33 cellular contexts compared by ENCODE assay signal in genomic region chr5:176664886-176665285, GRCh38. TPM values are rescaled to one million over a fixed set of nuclear protein-coding genes. Genes with fewer than 3 reads are reported as not detected.
"Had no signal": no experiment of that assay in that cellular context is flagged by ENCODE, and none has a peak within 500 bp of the region (broad histone marks: within the 10 kb centered on the region; RNA-seq: fewer than 3 reads in every experiment).

No MANE protein-coding gene starts in this region.

- H3K27ac ChIP-seq: breast epithelium, epithelial cell of prostate, esophagus squamous epithelium, hepatocyte, neutrophil, ovary, sigmoid colon, thoracic aorta, uterus, VCaP had no signal

- H3K4me1 ChIP-seq: breast epithelium, uterus had no signal

- H3K4me3 ChIP-seq: breast epithelium, esophagus squamous epithelium, hepatocyte, lung, ovary, sigmoid colon, thoracic aorta, uterus had no signal

- H3K36me3 ChIP-seq: breast epithelium, esophagus squamous epithelium, neutrophil, ovary, sigmoid colon, thoracic aorta, uterus had no signal

- DNase-seq: activated CD4-positive, alpha-beta memory T cell treated with anti-CD3 and anti-CD28 coated beads, Interleukin-2, amount 10 ng/mL, durations not matched to agents 7 days and 5 days; activated CD4-positive, alpha-beta T cell treated with anti-CD3 and anti-CD28 coated beads, Interleukin-2, amount 10 ng/mL, durations not matched to agents 24 days and 14 days; activated CD4-positive, CD25-positive, alpha-beta regulatory T cell treated with anti-CD3 and anti-CD28 coated beads, Interleukin-2, amount 50 U/mL, for 72 hours; activated naive CD8-positive, alpha-beta T cell treated with anti-CD3 and anti-CD28 coated beads, Interleukin-2, amount 50 U/mL, for 24 hours; activated T-cell treated with anti-CD3 and anti-CD28 coated beads, Interleukin-2, amount 50 U/mL, for 4 hours; central memory CD4-positive, alpha-beta T cell; esophagus squamous epithelium; foreskin melanocyte; mesendoderm; natural killer cell; ovary; sigmoid colon; small intestine; stimulated activated CD4-positive, alpha-beta T cell treated with anti-CD3 and anti-CD28 coated beads, Interleukin-4, amount 100 ng/mL, for 24 hours; T-helper 9 cell; uterus had no signal

- ATAC-seq: activated naive CD8-positive, alpha-beta T cell treated with anti-CD3 and anti-CD28 coated beads, Interleukin-2, amount 50 U/mL, for 24 hours; activated T-cell treated with anti-CD3 and anti-CD28 coated beads, Interleukin-2, amount 50 U/mL, for 4 hours; natural killer cell; stimulated activated effector memory CD8-positive, alpha-beta T cell treated with anti-CD3 and anti-CD28 coated beads, Interleukin-12 subunit alpha, Interleukin-12 subunit beta, amount 100 ng/mL, for 72 hours had no signal

- FAIRE-seq: keratinocyte, small intestine, TTC549 had no signal

- H3K9me3 ChIP-seq: breast epithelium, esophagus squamous epithelium, neutrophil, ovary, sigmoid colon, thoracic aorta, uterus had no signal

- H3K27me3 ChIP-seq: ovary had no signal

- H3K4me2 ChIP-seq: hepatocyte had no signal

- H3K79me2 ChIP-seq: hepatocyte had no signal

- H2AFZ ChIP-seq: hepatocyte had no signal

RNA-seq across cellular contexts. Expression of gene EIF4E1B, which starts 34.4 kb away (rescaled TPM):
- total RNA-seq: activated CD4-positive, alpha-beta memory T cell treated with anti-CD3 and anti-CD28 coated beads, Interleukin-2, amount 10 ng/mL, durations not matched to agents 7 days and 5 days; activated CD4-positive, alpha-beta T cell treated with anti-CD3 and anti-CD28 coated beads, Interleukin-2, amount 10 ng/mL, durations not matched to agents 24 days and 14 days; activated T-cell treated with anti-CD3 and anti-CD28 coated beads, Interleukin-2, amount 50 U/mL, for 4 hours; activated T-helper 2 cell treated with anti-CD3 and anti-CD28 coated beads, Interferon-gamma antibody, Interleukin-2, Interleukin-4, amounts not matched to agents 10 μg/mL and 5 μg/mL and 100 μg/mL, durations not matched to agents 14 hours and 24 hours and 36 hours; esophagus squamous epithelium; hepatocyte; left lobe of liver; lung; natural killer cell; ovary; progenitor cell of endocrine pancreas; renal cortical epithelial cell; subcutaneous adipose tissue; T-helper 1 cell treated with Interleukin-12 subunit alpha and Interleukin-12 subunit beta and Interleukin-4 antibody, amounts not matched to agents 30 ng/mL and 1 ng/mL, for 36 hours; thoracic aorta; uterus had no signal
- polyA plus RNA-seq: hepatocyte, keratinocyte, lung, sigmoid colon had no signal

RNA-seq across cellular contexts. Expression of gene SNCB, which starts 34.6 kb away (rescaled TPM):
- total RNA-seq: activated CD4-positive, alpha-beta memory T cell treated with anti-CD3 and anti-CD28 coated beads, Interleukin-2, amount 10 ng/mL, durations not matched to agents 7 days and 5 days; activated CD4-positive, alpha-beta T cell treated with anti-CD3 and anti-CD28 coated beads, Interleukin-2, amount 10 ng/mL, durations not matched to agents 24 days and 14 days; activated T-cell treated with anti-CD3 and anti-CD28 coated beads, Interleukin-2, amount 50 U/mL, for 4 hours; activated T-helper 2 cell treated with anti-CD3 and anti-CD28 coated beads, Interferon-gamma antibody, Interleukin-2, Interleukin-4, amounts not matched to agents 10 μg/mL and 5 μg/mL and 100 μg/mL, durations not matched to agents 14 hours and 24 hours and 36 hours; breast epithelium; esophagus squamous epithelium; hepatocyte; left lobe of liver; lung; mononuclear cell; natural killer cell; ovary; renal cortical epithelial cell; subcutaneous adipose tissue; T-helper 1 cell treated with Interleukin-12 subunit alpha and Interleukin-12 subunit beta and Interleukin-4 antibody, amounts not matched to agents 30 ng/mL and 1 ng/mL, for 36 hours; thoracic aorta; uterus had no signal
